ENCODE assay signal across 24 cellular contexts in the genomic region with DNA sequence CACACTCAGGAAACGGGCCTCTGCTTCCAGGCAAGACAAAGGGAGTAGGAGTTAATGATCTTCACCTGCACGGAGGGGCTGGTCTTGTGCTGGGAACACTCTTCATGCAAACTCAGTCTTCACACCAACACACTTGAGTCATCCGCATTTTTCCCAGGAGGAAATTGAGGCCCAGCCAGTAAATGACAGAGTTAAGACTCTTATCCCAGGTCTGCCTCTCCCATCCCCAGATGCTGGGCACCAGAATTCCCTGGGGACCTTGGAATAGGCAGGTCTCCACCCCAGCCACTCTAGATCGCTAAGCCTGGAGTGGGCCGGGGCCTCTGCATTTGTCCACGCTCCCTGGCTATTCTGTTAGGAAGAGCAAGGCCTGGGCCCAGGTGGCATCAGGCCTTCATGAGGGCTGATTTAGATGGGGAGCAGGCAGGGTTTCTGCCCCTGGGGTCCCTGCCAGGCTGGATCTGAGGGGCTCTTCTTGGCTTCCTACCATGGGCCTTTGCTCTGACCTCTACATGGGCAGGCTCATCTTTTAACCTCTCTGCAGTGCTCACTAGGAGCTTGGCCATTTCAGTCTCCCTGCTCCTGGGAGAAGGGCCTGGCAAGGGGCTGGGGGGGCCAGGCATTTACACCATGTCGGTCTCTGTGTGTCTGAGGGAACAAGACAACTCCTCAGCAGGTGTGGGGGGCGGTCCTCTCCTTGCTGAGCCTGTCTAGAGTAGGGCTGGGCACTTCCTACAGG.
DNase-seq lines count a peak whose midpoint lies in the region; ATAC-seq and TF ChIP-seq lines count a peak whose summit lies in the region.
"Had no signal": no experiment of that assay in that cellular context is flagged by ENCODE, and none has a peak within 500 bp of the region (broad histone marks: within the 10 kb centered on the region; RNA-seq: fewer than 3 reads in every experiment).

No MANE protein-coding gene starts in this region.

- no peaks in the 10 kb centered on the region for H3K9me3 Mint-ChIP-seq in progenitor cell of endocrine pancreas (ENCODE audit: low read depth)
- H3K9me3 Mint-ChIP-seq: stimulated activated naive CD8-positive, alpha-beta T cell treated with anti-CD3 and anti-CD28 coated beads, Interleukin-15, Interleukin-2, amounts not matched to agents 100 ng/mL and 50 ng/mL, for 24 hours; WTC11 had no signal

- H3K4me1 ChIP-seq in Peyer's patch, result no peaks in the 10 kb centered on the region
- H3K4me1 ChIP-seq: A549, parathyroid adenoma had no signal

- no peak overlapping the region for H3K27ac Mint-ChIP-seq in progenitor cell of endocrine pancreas
- H3K27ac Mint-ChIP-seq: activated naive CD8-positive, alpha-beta T cell; CD4-positive, CD25-positive, alpha-beta regulatory T cell; stimulated activated naive CD8-positive, alpha-beta T cell treated with anti-CD3 and anti-CD28 coated beads, Interleukin-15, Interleukin-2, amounts not matched to agents 100 ng/mL and 50 ng/mL, for 24 hours; WTC11 had no signal

- no peak for TF ChIP-seq POLR2A in Peyer's patch (IDR thresholded peaks at IDR 0.05)

- no peak overlapping the region for H3K4me3 Mint-ChIP-seq in progenitor cell of endocrine pancreas (ENCODE audit: low read depth)
- H3K4me3 Mint-ChIP-seq: activated naive CD8-positive, alpha-beta T cell; CD4-positive, CD25-positive, alpha-beta regulatory T cell; stimulated activated naive CD8-positive, alpha-beta T cell treated with anti-CD3 and anti-CD28 coated beads, Interleukin-15, Interleukin-2, amounts not matched to agents 100 ng/mL and 50 ng/mL, for 24 hours; WTC11 had no signal

- H3K4me3 ChIP-seq in Peyer's patch (no peak overlapping the region), fibroblast of the aortic adventitia (ENCODE audit: low read depth, low read length) (no peak overlapping the region)
- H3K4me3 ChIP-seq: A549, dorsolateral prefrontal cortex, esophagus squamous epithelium, heart right ventricle had no signal

- TF ChIP-seq CTCF in Peyer's patch (IDR thresholded peaks at IDR 0.05) (no peak), fibroblast of the aortic adventitia (IDR thresholded peaks at IDR 0.05; ENCODE audit: insufficient read depth, low read length) (no peak), progenitor cell of endocrine pancreas (IDR thresholded peaks at IDR 0.05; ENCODE audit: unreplicated experiment) (no peak)

- no peaks in the 10 kb centered on the region for H3K27me3 ChIP-seq in Peyer's patch
- H3K27me3 ChIP-seq: dorsolateral prefrontal cortex, esophagus squamous epithelium, heart right ventricle had no signal

- peaks cover 14% of the 10 kb centered on the region for H3K36me3 Mint-ChIP-seq in progenitor cell of endocrine pancreas (ENCODE audit: insufficient read depth)
- H3K36me3 Mint-ChIP-seq: activated naive CD8-positive, alpha-beta T cell; CD4-positive, CD25-positive, alpha-beta regulatory T cell; WTC11 had no signal

- DNase-seq in NCI-H82 (lab: John Stamatoyannopoulos, UW) (peak; percentile 38), NCI-H82 treated with DMSO at 0.1 percent for 48 hours (lab: John Stamatoyannopoulos, UW; ENCODE audit: unreplicated experiment) (no peak), Peyer's patch (peak in 2 of 3 donors; percentile 15 to 34), fibroblast of the aortic adventitia (ENCODE audit: low read depth) (peak; percentile 17), progenitor cell of endocrine pancreas (ENCODE audit: low spot score, unreplicated experiment) (peak; percentile 5), Ammon's horn (ENCODE audit: low spot score) (no peak), NCI-H2227 (lab: John Stamatoyannopoulos, UW; ENCODE audit: unreplicated experiment) (no peak)
- DNase-seq: CD4-positive, CD25-positive, alpha-beta regulatory T cell; EL; esophagus squamous epithelium; KG1; NCI-H1092; NCI-H345; SIG-M5; stimulated activated CD4-positive, alpha-beta T cell treated with anti-CD3 and anti-CD28 coated beads, Interleukin-12 subunit alpha, Interleukin-12 subunit beta, amount 100 ng/mL, for 4 hours; T-helper 2 cell had no signal

- no peaks in the 10 kb centered on the region for H3K27me3 Mint-ChIP-seq in progenitor cell of endocrine pancreas
- H3K27me3 Mint-ChIP-seq: activated naive CD8-positive, alpha-beta T cell; CD4-positive, CD25-positive, alpha-beta regulatory T cell; stimulated activated naive CD8-positive, alpha-beta T cell treated with anti-CD3 and anti-CD28 coated beads, Interleukin-15, Interleukin-2, amounts not matched to agents 100 ng/mL and 50 ng/mL, for 24 hours had no signal

- ATAC-seq in GM18909 (IDR thresholded peaks at IDR 0.05; ENCODE audit: poor library complexity, unreplicated experiment), result no peak
- ATAC-seq: A549, heart right ventricle, WTC11 had no signal

- H3K27ac ChIP-seq in Peyer's patch, result no peak overlapping the region
- H3K27ac ChIP-seq: A549, dorsolateral prefrontal cortex, esophagus squamous epithelium, heart right ventricle, parathyroid adenoma had no signal

- H3K36me3 ChIP-seq in Peyer's patch, result no peaks in the 10 kb centered on the region

- no peaks in the 10 kb centered on the region for H3K9me3 ChIP-seq in Peyer's patch
- H3K9me3 ChIP-seq: A549, esophagus squamous epithelium, heart right ventricle had no signal

- peaks cover 2% of the 10 kb centered on the region for H3K4me1 Mint-ChIP-seq in progenitor cell of endocrine pancreas (ENCODE audit: low read depth)
- H3K4me1 Mint-ChIP-seq: CD4-positive, CD25-positive, alpha-beta regulatory T cell; WTC11 had no signal

Comparison
In these comparisons a context has a peak if more than half of its experiments do, and no peak if none do; other contexts are left out.
1. DNase-seq: peak in NCI-H82 (single experiment), Peyer's patch (2 of 3), fibroblast of the aortic adventitia (single experiment) and progenitor cell of endocrine pancreas (single experiment); none in NCI-H82 treated with DMSO at 0.1 percent for 48 hours (single experiment), Ammon's horn (single experiment) and NCI-H2227 (single experiment).